ENCODE assay signal across 22 cellular contexts in the genomic region with DNA sequence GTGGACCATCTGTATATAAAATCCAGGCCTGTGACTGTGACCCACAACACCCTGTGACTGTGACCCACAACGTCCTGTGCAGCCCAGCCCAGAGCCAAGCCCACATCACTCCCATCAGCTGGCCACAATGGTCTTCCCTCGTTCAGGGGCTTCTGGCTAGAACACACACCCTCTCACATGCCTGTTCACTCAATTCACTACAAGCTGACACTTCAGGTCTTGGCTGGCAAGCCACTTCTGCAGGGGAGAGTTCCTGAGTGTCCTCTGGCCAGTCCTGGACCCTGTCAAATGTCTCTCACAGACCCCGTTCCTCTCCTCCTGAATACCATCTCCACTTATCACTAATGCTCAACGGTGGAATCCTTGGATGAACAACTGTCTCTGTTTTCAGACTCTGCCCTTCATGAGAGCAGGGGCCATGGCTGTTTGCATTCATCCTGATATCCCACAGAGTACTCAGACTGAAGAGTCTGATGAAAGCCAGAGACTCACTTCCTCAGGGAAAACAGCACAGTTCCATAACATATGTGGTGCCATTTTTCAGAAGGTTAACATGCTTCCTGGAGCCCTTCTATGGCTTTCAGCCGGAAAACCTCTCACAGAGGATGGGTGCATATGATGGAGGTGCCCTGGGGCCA. TPM values are rescaled to one million over a fixed set of nuclear protein-coding genes. Genes with fewer than 3 reads are reported as not detected.
DNase-seq lines count a peak whose midpoint lies in the region; ATAC-seq and TF ChIP-seq lines count a peak whose summit lies in the region.
"Had no signal": no experiment of that assay in that cellular context is flagged by ENCODE, and none has a peak within 500 bp of the region (broad histone marks: within the 10 kb centered on the region; RNA-seq: fewer than 3 reads in every experiment).

No MANE protein-coding gene starts in this region.

- no peaks in the 10 kb centered on the region for H3K9me3 ChIP-seq in right cardiac atrium (ENCODE audit: control insufficient read depth, low read length)
- no peaks in the 10 kb centered on the region for H3K9me3 ChIP-seq in heart left ventricle
- no peaks in the 10 kb centered on the region for H3K9me3 ChIP-seq in upper lobe of right lung
- no peaks in the 10 kb centered on the region for H3K9me3 ChIP-seq in left lung
- H3K9me3 ChIP-seq: SJSA1 had no signal

- no peak for TF ChIP-seq POLR2A in heart left ventricle (IDR thresholded peaks at IDR 0.05)

- H3K27me3 ChIP-seq in right cardiac atrium (ENCODE audit: control insufficient read depth, insufficient read depth) (no peaks in the 10 kb centered on the region), heart left ventricle (no peaks in the 10 kb centered on the region), upper lobe of right lung (no peaks in the 10 kb centered on the region), left lung (no peaks in the 10 kb centered on the region)
- H3K27me3 ChIP-seq: hepatocyte, SJSA1 had no signal

- no peak for DNase-seq in right cardiac atrium
- DNase-seq in heart left ventricle = no peak
- no peak for DNase-seq in neural crest cell (ENCODE audit: low read depth, low spot score)
- no peak for DNase-seq in upper lobe of right lung
- no peak for DNase-seq in cerebellar nuclear complex (lab: John Stamatoyannopoulos, UW)
- DNase-seq in left lung = no peak
- no peak for DNase-seq in NCI-H2171 treated with DMSO at 0.1 percent for 48 hours (lab: John Stamatoyannopoulos, UW)
- DNase-seq: activated CD4-positive, alpha-beta memory T cell treated with anti-CD3 and anti-CD28 coated beads for 36 hours; CD4-positive, alpha-beta memory T cell; naive thymus-derived CD8-positive, alpha-beta T cell; NCI-H1436; NCI-H82; OCI-M1; stimulated activated CD4-positive, alpha-beta T cell treated with anti-CD3 and anti-CD28 coated beads, Interleukin-4, amount 100 ng/mL, for 4 hours; T-helper 2 cell had no signal

- WGBS in right cardiac atrium = 49% methylated on average over 5 of the region's 5 CpGs
- 40 to 56% (median 50%) methylated on average over 5 of the region's 5 CpGs for WGBS in heart left ventricle, 4 donors

- H3K27ac Mint-ChIP-seq in neural crest cell (ENCODE audit: unreplicated experiment) = peak overlapping the region; percentile 60
- H3K27ac Mint-ChIP-seq: activated CD4-positive, alpha-beta memory T cell treated with anti-CD3 and anti-CD28 coated beads for 36 hours had no signal

- intact Hi-C loops in right cardiac atrium (cut with DNase I) (no loop called here), heart left ventricle (cut with DNase I) (loop anchor here in 3 of 10 donors (5.0 to 10.0 kb wide), 3 partner anchors 73 to 154 kb away; a partner anchor contains a TSS), upper lobe of right lung (cut with DNase I) (no loop called here), left lung (cut with DNase I) (no loop called here)

- TF ChIP-seq CTCF in heart left ventricle (IDR thresholded peaks at IDR 0.05) (no peak), neural crest cell (conservative IDR thresholded peaks at IDR 0.05) (no peak), upper lobe of right lung (IDR thresholded peaks at IDR 0.05) (no peak), left lung (IDR thresholded peaks at IDR 0.05) (no peak)

- H3K27ac ChIP-seq in right cardiac atrium (ENCODE audit: low read length) (peak overlapping the region; percentile 3), heart left ventricle (peak overlapping the region in 3 of 12 donors; percentile 14 to 43 (median 18)), angular gyrus (ENCODE audit: low read depth, low read length) (peak overlapping the region; percentile 23), upper lobe of right lung (peak overlapping the region; percentile 52), left lung (peak overlapping the region in 1 of 2 donors; percentile 4)
- H3K27ac ChIP-seq: hepatocyte, HL-60, SJSA1 had no signal

- H3K9me3 Mint-ChIP-seq in neural crest cell = no peaks in the 10 kb centered on the region
- H3K9me3 Mint-ChIP-seq: activated CD4-positive, alpha-beta memory T cell treated with anti-CD3 and anti-CD28 coated beads for 36 hours; CD4-positive, alpha-beta memory T cell; IgD-negative memory B cell; memory B cell; naive thymus-derived CD8-positive, alpha-beta T cell had no signal

- H3K27me3 Mint-ChIP-seq in neural crest cell (ENCODE audit: low read depth) = no peaks in the 10 kb centered on the region
- H3K27me3 Mint-ChIP-seq: activated CD4-positive, alpha-beta memory T cell treated with anti-CD3 and anti-CD28 coated beads for 36 hours; CD4-positive, alpha-beta memory T cell; IgD-negative memory B cell; memory B cell; naive thymus-derived CD8-positive, alpha-beta T cell had no signal

- peaks cover 40% of the 10 kb centered on the region for H3K36me3 Mint-ChIP-seq in neural crest cell (ENCODE audit: low read depth)
- H3K36me3 Mint-ChIP-seq: IgD-negative memory B cell had no signal

- ATAC-seq in right cardiac atrium (no peak), heart left ventricle (no peak), upper lobe of right lung (no peak), left lung (no peak)
- ATAC-seq: naive thymus-derived CD8-positive, alpha-beta T cell had no signal

- H3K36me3 ChIP-seq in heart left ventricle = peaks cover 0 to 100% (median 98%) of the 10 kb centered on the region in 9 donors
- peaks cover 97% of the 10 kb centered on the region for H3K36me3 ChIP-seq in upper lobe of right lung
- H3K36me3 ChIP-seq in left lung = peaks cover 0 to 100% of the 10 kb centered on the region in 2 donors

- peaks cover 34% of the 10 kb centered on the region for H3K4me1 Mint-ChIP-seq in neural crest cell
- H3K4me1 Mint-ChIP-seq: CD4-positive, alpha-beta memory T cell had no signal

- no peak overlapping the region for H3K4me3 Mint-ChIP-seq in neural crest cell
- H3K4me3 Mint-ChIP-seq: activated CD4-positive, alpha-beta memory T cell treated with anti-CD3 and anti-CD28 coated beads for 36 hours; CD4-positive, alpha-beta memory T cell; IgD-negative memory B cell; memory B cell; naive thymus-derived CD8-positive, alpha-beta T cell had no signal

- H3K4me3 ChIP-seq in right cardiac atrium (ENCODE audit: low read length) = no peak overlapping the region
- H3K4me3 ChIP-seq in heart left ventricle = no peak overlapping the region
- H3K4me3 ChIP-seq in upper lobe of right lung = no peak overlapping the region
- H3K4me3 ChIP-seq in left lung = no peak overlapping the region
- H3K4me3 ChIP-seq: hepatocyte, SJSA1, smooth muscle cell had no signal

- H3K4me1 ChIP-seq in right cardiac atrium (ENCODE audit: control insufficient read depth, insufficient read depth, low read length) (peaks cover 2% of the 10 kb centered on the region), heart left ventricle (peaks cover 0 to 31% (median 4%) of the 10 kb centered on the region in 12 donors), upper lobe of right lung (peaks cover 12% of the 10 kb centered on the region), left lung (peaks cover 0 to 5% of the 10 kb centered on the region in 2 donors)
- H3K4me1 ChIP-seq: SJSA1 had no signal

RNA-seq across cellular contexts. Expression of a gene that starts 56.0 kb away (rescaled TPM):
- total RNA-seq in right cardiac atrium (100 to 1,000 TPM in 2 of 4 donors, 10 to 100 TPM in 2; 43.3 to 134 (median 99.2) TPM), heart left ventricle (100 to 1,000 TPM in 7 of 9 donors, 10 to 100 TPM in 2; 50.7 to 306 (median 144) TPM), neural crest cell (0.55 and 0.77 TPM in 2 replicates), upper lobe of right lung (1.8 TPM), left lung (under 1 TPM; 0.34 to 0.41 TPM)
- polyA plus RNA-seq in right cardiac atrium (125 TPM), heart left ventricle (100 to 1,000 TPM in 1 of 2 donors, 10 to 100 TPM in 1; 12.8 to 448 TPM)
- total RNA-seq: SJSA1, smooth muscle cell had no signal

RNA-seq across cellular contexts. Expression of a gene that starts 56.1 kb away (rescaled TPM):
- total RNA-seq in right cardiac atrium (10 to 100 TPM; 23.6 to 32.6 (median 26.3) TPM), heart left ventricle (10 to 100 TPM; 17.8 to 38.1 (median 26.8) TPM), neural crest cell (78.8 and 84.5 TPM in 2 replicates), upper lobe of right lung (30.0 TPM), left lung (10 to 100 TPM; 41.6 to 49.4 TPM)
- polyA plus RNA-seq in right cardiac atrium (37.7 TPM), heart left ventricle (10 to 100 TPM; 32.3 to 38.7 TPM)

Comparison
In these comparisons a context has a peak if more than half of its experiments do, and no peak if none do; other contexts are left out.
1. RNA of a gene that starts 56.0 kb away (total RNA-seq): 50.7 to 306 TPM in heart left ventricle and 43.3 to 134 TPM in right cardiac atrium; 1.8 TPM in upper lobe of right lung (single experiment), 0.55 to 0.77 TPM in neural crest cell and 0.34 to 0.41 TPM in left lung; every median in the first group is over 10 times any median in the second.